In genomic region chr17:18017958-18018357, GRCh38 we compare ENCODE assay signal across 1 cellular context.
TF ChIP-seq lines count a peak whose summit lies in the region.

No MANE protein-coding gene starts in this region.

TF ChIP-seq in HepG2, 621 proteins besides CTCF, POLR2A, EP300 and RAD21 (continues in another document):
- TF ChIP-seq ZNF577 (CRISPR knock-in tag; IDR thresholded peaks at IDR 0.05; ENCODE audit: borderline replicate concordance, low read depth) = no peak
- no peak for TF ChIP-seq ZNF878 (CRISPR knock-in tag; IDR thresholded peaks at IDR 0.05)
- TF ChIP-seq SRF (IDR thresholded peaks at IDR 0.05; ENCODE audit: low read depth, low read length) = no peak
- TF ChIP-seq ZBED4 (CRISPR knock-in tag; IDR thresholded peaks at IDR 0.05; ENCODE audit: borderline replicate concordance) = no peak
- TF ChIP-seq ZNF280B (CRISPR knock-in tag; IDR thresholded peaks at IDR 0.05; ENCODE audit: borderline replicate concordance) = no peak
- no peak for TF ChIP-seq IKZF4 (CRISPR knock-in tag; IDR thresholded peaks at IDR 0.05; ENCODE audit: borderline replicate concordance, low read depth, not compliant biosample characterization)
- no peak for TF ChIP-seq ZNF724P (CRISPR knock-in tag; IDR thresholded peaks at IDR 0.05; ENCODE audit: borderline replicate concordance)
- TF ChIP-seq MTF2 (CRISPR knock-in tag; IDR thresholded peaks at IDR 0.05; ENCODE audit: borderline replicate concordance) = no peak
- TF ChIP-seq RFXANK (CRISPR knock-in tag; IDR thresholded peaks at IDR 0.05) = no peak
- no peak for TF ChIP-seq ZNF451 (CRISPR knock-in tag; IDR thresholded peaks at IDR 0.05)
- TF ChIP-seq TFDP2 (CRISPR knock-in tag; IDR thresholded peaks at IDR 0.05) = no peak
- TF ChIP-seq ATAD3A (CRISPR knock-in tag; IDR thresholded peaks at IDR 0.05) = no peak
- 0 out of 2 replicates have a peak, but pooled peaks have one; percentile 16 for TF ChIP-seq ERF (CRISPR knock-in tag; IDR thresholded peaks at IDR 0.05)
- peak; percentile 20; the same call in 1 of the 2 replicates for TF ChIP-seq HNF4G (IDR thresholded peaks at IDR 0.05; ENCODE audit: borderline replicate concordance, low read depth, low read length)
- TF ChIP-seq HNF4G (CRISPR knock-in tag; IDR thresholded peaks at IDR 0.05; ENCODE audit: borderline replicate concordance, low read depth) = no peak
- TF ChIP-seq CENPBD1 (CRISPR knock-in tag; IDR thresholded peaks at IDR 0.05; ENCODE audit: borderline replicate concordance, low read depth) = no peak
- 0 out of 2 replicates have a peak, but pooled peaks have one; percentile 44 for TF ChIP-seq TARDBP (CRISPR knock-in tag; IDR thresholded peaks at IDR 0.05)
- peak; percentile 47; the same call in 1 of the 2 replicates for TF ChIP-seq HMG20A (CRISPR knock-in tag; IDR thresholded peaks at IDR 0.05; ENCODE audit: borderline replicate concordance)
- peak; percentile 49 for TF ChIP-seq RARA (CRISPR knock-in tag; IDR thresholded peaks at IDR 0.05)
- TF ChIP-seq ELF3 (CRISPR knock-in tag; IDR thresholded peaks at IDR 0.05) = peak; percentile 55; the same call in 1 of the 2 replicates
- no peak for TF ChIP-seq TFAP4 (IDR thresholded peaks at IDR 0.05; ENCODE audit: borderline replicate concordance, low read depth)
- TF ChIP-seq ZNF180 (CRISPR knock-in tag; IDR thresholded peaks at IDR 0.05; ENCODE audit: borderline replicate concordance, low read depth) = no peak
- TF ChIP-seq ZFP41 (CRISPR knock-in tag; IDR thresholded peaks at IDR 0.05; ENCODE audit: borderline replicate concordance) = no peak
- TF ChIP-seq CEBPB (IDR thresholded peaks at IDR 0.05; ENCODE audit: borderline replicate concordance, low read depth, low read length) = no peak
- TF ChIP-seq SKIL (CRISPR knock-in tag; IDR thresholded peaks at IDR 0.05; ENCODE audit: borderline replicate concordance) = peak; percentile 73; the same call in 1 of the 2 replicates
- TF ChIP-seq STAG1 (CRISPR knock-in tag; IDR thresholded peaks at IDR 0.05) = 0 out of 2 replicates have a peak, but pooled peaks have one; percentile 8
- TF ChIP-seq HDAC2 (CRISPR knock-in tag; IDR thresholded peaks at IDR 0.05) = peak; percentile 79
- no peak for TF ChIP-seq ZNF10 (CRISPR knock-in tag; IDR thresholded peaks at IDR 0.05; ENCODE audit: borderline replicate concordance, low read depth)
- no peak for TF ChIP-seq ZNF709 (CRISPR knock-in tag; IDR thresholded peaks at IDR 0.05)
- peak; percentile 76; the same call in 1 of the 2 replicates for TF ChIP-seq GATA4 (IDR thresholded peaks at IDR 0.05; ENCODE audit: borderline replicate concordance, low read depth)
- peak; percentile 32; the same call in 1 of the 2 replicates for TF ChIP-seq MIER3 (CRISPR knock-in tag; IDR thresholded peaks at IDR 0.05; ENCODE audit: borderline replicate concordance)
- no peak; the same call in 1 of the 2 replicates for TF ChIP-seq IRX3 (CRISPR knock-in tag; IDR thresholded peaks at IDR 0.05; ENCODE audit: borderline replicate concordance, low read depth)
- TF ChIP-seq THAP11 (CRISPR knock-in tag; IDR thresholded peaks at IDR 0.05) = peak; percentile 41; the same call in 1 of the 2 replicates
- peak; percentile 48; the same call in 1 of the 2 replicates for TF ChIP-seq KAT8 (CRISPR knock-in tag; IDR thresholded peaks at IDR 0.05)
- no peak for TF ChIP-seq TP53 (CRISPR knock-in tag; conservative IDR thresholded peaks at IDR 0.05)
- TF ChIP-seq SOX5 (CRISPR knock-in tag; IDR thresholded peaks at IDR 0.05; ENCODE audit: borderline replicate concordance) = peak; percentile 90
- peak; percentile 64; the same call in 1 of the 2 replicates for TF ChIP-seq ZBTB43 (CRISPR knock-in tag; conservative IDR thresholded peaks at IDR 0.05)
- no peak for TF ChIP-seq RBFOX2 (IDR thresholded peaks at IDR 0.05; ENCODE audit: low read depth, low read length)
- TF ChIP-seq RFX5 (IDR thresholded peaks at IDR 0.05; ENCODE audit: low read depth, low read length) = no peak
- TF ChIP-seq RERE (CRISPR knock-in tag; IDR thresholded peaks at IDR 0.05; ENCODE audit: low read depth) = 0 out of 2 replicates have a peak, but pooled peaks have one; percentile 22
- TF ChIP-seq NR2F6 (IDR thresholded peaks at IDR 0.05) = peak; percentile 45
- TF ChIP-seq NR2F6 (CRISPR knock-in tag; IDR thresholded peaks at IDR 0.05) = no peak; the same call in 1 of the 2 replicates
- TF ChIP-seq MED8 (CRISPR knock-in tag; IDR thresholded peaks at IDR 0.05; ENCODE audit: insufficient replicate concordance) = no peak
- no peak for TF ChIP-seq ZKSCAN1 (IDR thresholded peaks at IDR 0.05; ENCODE audit: low read length)
- TF ChIP-seq ZNF788 (CRISPR knock-in tag; IDR thresholded peaks at IDR 0.05; ENCODE audit: borderline replicate concordance) = no peak
- no peak for TF ChIP-seq FUBP1 (CRISPR knock-in tag; IDR thresholded peaks at IDR 0.05; ENCODE audit: borderline replicate concordance)
